ENCODE assay signal across 8 cellular contexts in genomic region chr14:76962303-76962660, GRCh38.
A peak's percentile ranks its signal among the peaks of the same experiment; 100 is the strongest.
DNase-seq lines count a peak whose midpoint lies in the region; ATAC-seq and TF ChIP-seq lines count a peak whose summit lies in the region.

No MANE protein-coding gene starts in this region.

- DNase-seq in cardiac muscle cell (ENCODE audit: low read depth in 1 of 2, low spot score in 1 of 2) (no peak), Right ventricle myocardium superior (no peak), caudate nucleus (lab: John Stamatoyannopoulos, UW) (peak in 1 of 61 donors; percentile 42), uterus (no peak), SHP77 treated with DMSO at 0.1 percent for 48 hours (lab: John Stamatoyannopoulos, UW) (no peak), NCI-H146 (lab: John Stamatoyannopoulos, UW) (no peak), retina (no peak)

- H3K4me3 ChIP-seq in cardiac muscle cell: no peak overlapping the region
- peak overlapping the region; percentile 24 for H3K4me3 ChIP-seq in mononuclear cell (ENCODE audit: low read length)
- H3K4me3 ChIP-seq in uterus: peak overlapping the region; percentile 32 to 45

- H3K9me3 ChIP-seq in cardiac muscle cell (ENCODE audit: low read depth) (no peaks in the 10 kb centered on the region), mononuclear cell (ENCODE audit: low read depth, low read length) (no peaks in the 10 kb centered on the region), uterus (no peaks in the 10 kb centered on the region)

- TF ChIP-seq CTCF in cardiac muscle cell (IDR thresholded peaks at IDR 0.05; ENCODE audit: low read depth, low read length) (no peak), uterus (IDR thresholded peaks at IDR 0.05) (no peak)

- ATAC-seq in Right ventricle myocardium superior (ENCODE audit: poor library complexity): no peak

- intact Hi-C loops in Right ventricle myocardium superior (cut with DNase I) (no loop called here), uterus (cut with DNase I; ENCODE audit: low total_unique reads) (no loop called here)

- peak overlapping the region; percentile 59 for H3K27ac ChIP-seq in cardiac muscle cell
- peak overlapping the region; percentile 94 for H3K27ac ChIP-seq in caudate nucleus (ENCODE audit: low read depth, low read length)
- peak overlapping the region; percentile 86 to 92 for H3K27ac ChIP-seq in uterus

- H3K36me3 ChIP-seq in cardiac muscle cell: no peaks in the 10 kb centered on the region
- H3K36me3 ChIP-seq in uterus: no peaks in the 10 kb centered on the region

- H3K27me3 ChIP-seq in cardiac muscle cell (no peaks in the 10 kb centered on the region), mononuclear cell (ENCODE audit: insufficient read depth, low read length) (no peaks in the 10 kb centered on the region), uterus (no peaks in the 10 kb centered on the region)

- TF ChIP-seq POLR2A in uterus (IDR thresholded peaks at IDR 0.05): no peak

- H3K4me1 ChIP-seq in cardiac muscle cell (ENCODE audit: low read depth): peaks cover 49% of the 10 kb centered on the region
- H3K4me1 ChIP-seq in mononuclear cell (ENCODE audit: insufficient read depth, low read length): peaks cover 63% of the 10 kb centered on the region
- H3K4me1 ChIP-seq in uterus: no peaks in the 10 kb centered on the region
